ENCODE assay signal across 31 cellular contexts in genomic region chr17:37103191-37103590, GRCh38.
"Had no signal": no experiment of that assay in that cellular context is flagged by ENCODE, and none has a peak within 500 bp of the region (broad histone marks: within the 10 kb centered on the region; RNA-seq: fewer than 3 reads in every experiment).

No MANE protein-coding gene starts in this region.

- H3K4me3 ChIP-seq: esophagus squamous epithelium, gastroesophageal sphincter had no signal

- H3K27ac ChIP-seq: brain microvascular endothelial cell, epithelial cell of prostate, esophagus squamous epithelium, gastroesophageal sphincter had no signal

- H3K4me3 Mint-ChIP-seq: activated B cell treated with CpG ODN at 0.5 μM for 24 hours; activated CD8-positive, alpha-beta T cell treated with anti-CD3 and anti-CD28 coated beads for 36 hours; activated naive CD8-positive, alpha-beta T cell; activated T-cell treated with anti-CD3 and anti-CD28 coated beads, Interleukin-2, amount 50 U/mL, for 4 hours; activated T-helper 17 cell treated with anti-CD3 and anti-CD28 coated beads, Interleukin-2, amount 50 U/mL, for 72 hours; effector memory CD8-positive, alpha-beta T cell had no signal

- H3K27me3 Mint-ChIP-seq: activated B cell treated with CpG ODN at 0.5 μM for 24 hours; activated CD8-positive, alpha-beta T cell treated with anti-CD3 and anti-CD28 coated beads for 36 hours; activated naive CD8-positive, alpha-beta T cell; activated T-helper 17 cell treated with anti-CD3 and anti-CD28 coated beads, Interleukin-2, amount 50 U/mL, for 72 hours; effector memory CD8-positive, alpha-beta T cell had no signal

- H3K27ac Mint-ChIP-seq: activated B cell treated with CpG ODN at 0.5 μM for 24 hours; activated CD8-positive, alpha-beta T cell treated with anti-CD3 and anti-CD28 coated beads for 36 hours; activated naive CD8-positive, alpha-beta T cell; activated T-helper 17 cell treated with anti-CD3 and anti-CD28 coated beads, Interleukin-2, amount 50 U/mL, for 72 hours; effector memory CD8-positive, alpha-beta T cell had no signal

- H3K9me3 Mint-ChIP-seq: activated B cell treated with CpG ODN at 0.5 μM for 24 hours; activated CD8-positive, alpha-beta T cell treated with anti-CD3 and anti-CD28 coated beads for 36 hours; activated T-cell treated with anti-CD3 and anti-CD28 coated beads, Interleukin-2, amount 50 U/mL, for 4 hours; activated T-helper 17 cell treated with anti-CD3 and anti-CD28 coated beads, Interleukin-2, amount 50 U/mL, for 72 hours; effector memory CD8-positive, alpha-beta T cell had no signal

- ATAC-seq: activated CD4-positive, CD25-positive, alpha-beta regulatory T cell treated with anti-CD3 and anti-CD28 coated beads, Interleukin-2, amount 50 U/mL, for 24 hours; activated CD8-positive, alpha-beta T cell treated with anti-CD3 and anti-CD28 coated beads for 36 hours; activated T-cell treated with anti-CD3 and anti-CD28 coated beads, Interleukin-2, amount 50 U/mL, for 4 hours; activated T-helper 17 cell treated with anti-CD3 and anti-CD28 coated beads, Interleukin-2, amount 50 U/mL, for 72 hours; effector memory CD8-positive, alpha-beta T cell; gastroesophageal sphincter had no signal

- DNase-seq: activated B cell treated with CpG ODN at 0.5 μM for 24 hours; activated CD4-positive, alpha-beta T cell treated with anti-CD3 and anti-CD28 coated beads for 48 hours; activated CD4-positive, alpha-beta T cell treated with anti-CD3 and anti-CD28 coated beads, Interleukin-2, amount 50 U/mL, for 1 hour; activated CD4-positive, alpha-beta T cell treated with anti-CD3 and anti-CD28 coated beads, Interleukin-2, amount 50 U/mL, for 48 hours; activated CD8-positive, alpha-beta memory T cell treated with anti-CD3 and anti-CD28 coated beads for 24 hours; activated CD8-positive, alpha-beta T cell treated with anti-CD3 and anti-CD28 coated beads for 36 hours; activated effector memory CD4-positive, alpha-beta T cell treated with Interleukin-2 at 50 U/mL for 16 hours; activated gamma-delta T cell treated with Interleukin-2 at 50 U/mL for 16 hours; activated naive CD4-positive, alpha-beta T cell treated with anti-CD3 and anti-CD28 coated beads, Interleukin-2, amount 50 U/mL, for 16 hours; activated naive CD4-positive, alpha-beta T cell treated with Interleukin-2 at 50 U/mL for 16 hours; activated T-cell treated with anti-CD3 and anti-CD28 coated beads, Interleukin-2, amount 50 U/mL, for 4 hours; amniotic stem cell; anterior cingulate cortex; brain microvascular endothelial cell; cortex of kidney; dermis blood vessel endothelial cell; effector CD4-positive, alpha-beta T cell; effector memory CD8-positive, alpha-beta T cell; esophagus squamous epithelium; foreskin melanocyte; T-helper 2 cell had no signal

- FAIRE-seq: astrocyte, bronchial epithelial cell, colon, endometrium, endothelial cell of umbilical vein had no signal

- H3K9me3 ChIP-seq: esophagus squamous epithelium, gastroesophageal sphincter had no signal

- H3K4me1 Mint-ChIP-seq: activated T-helper 17 cell treated with anti-CD3 and anti-CD28 coated beads, Interleukin-2, amount 50 U/mL, for 72 hours had no signal

- H3K27me3 ChIP-seq: brain microvascular endothelial cell, esophagus squamous epithelium, gastroesophageal sphincter had no signal
